Comparison of ENCODE assay signal across 12 cellular contexts in genomic region chr15:74642328-74642723, GRCh38. TPM values are rescaled to one million over a fixed set of nuclear protein-coding genes. Genes with fewer than 3 reads are reported as not detected.
A peak's percentile ranks its signal among the peaks of the same experiment; 100 is the strongest.
DNase-seq lines count a peak whose midpoint lies in the region; ATAC-seq and TF ChIP-seq lines count a peak whose summit lies in the region.
"Had no signal": no experiment of that assay in that cellular context is flagged by ENCODE, and none has a peak within 500 bp of the region (broad histone marks: within the 10 kb centered on the region; RNA-seq: fewer than 3 reads in every experiment).

No MANE protein-coding gene starts in this region.

- no peaks in the 10 kb centered on the region for H3K36me3 ChIP-seq in cardiac muscle cell
- H3K36me3 ChIP-seq in lower lobe of right lung: peaks cover 36% of the 10 kb centered on the region
- H3K36me3 ChIP-seq in vagina: peaks cover 0 to 10% of the 10 kb centered on the region in 2 donors

- H3K4me1 ChIP-seq in cardiac muscle cell (ENCODE audit: low read depth) (peaks cover 47% of the 10 kb centered on the region), lower lobe of right lung (peaks cover 32% of the 10 kb centered on the region), vagina (peaks cover 22% of the 10 kb centered on the region)

- POLR2A ChIA-PET in WTC11 (lab: Charles Lee): interaction anchor here (3.1 kb wide), 1 partner anchor 118 kb away, joined by 8 read pairs; no protein-coding TSS in a partner anchor

- H3K27me3 ChIP-seq in cardiac muscle cell: no peaks in the 10 kb centered on the region
- no peaks in the 10 kb centered on the region for H3K27me3 ChIP-seq in lower lobe of right lung (ENCODE audit: low read depth)
- no peaks in the 10 kb centered on the region for H3K27me3 ChIP-seq in vagina

- TF ChIP-seq POLR2A in vagina (IDR thresholded peaks at IDR 0.05): no peak

- no peaks in the 10 kb centered on the region for H3K27me3 Mint-ChIP-seq in WTC11 (ENCODE audit: low read depth)

- CTCF ChIA-PET in WTC11 (lab: Charles Lee): interaction anchor here (0.9 to 14.6 kb wide), 5 partner anchors 11 to 198 kb away, joined by 3 to 409 read pairs (median 4); no protein-coding TSS in a partner anchor

- no peak overlapping the region for H3K4me3 Mint-ChIP-seq in WTC11

- peaks cover 13% of the 10 kb centered on the region for H3K36me3 Mint-ChIP-seq in WTC11

- ATAC-seq in left cardiac atrium: no peak
- no peak; the same call in 1 of the 2 replicates for ATAC-seq in WTC11
- peak; percentile 78 to 85 for ATAC-seq in lower lobe of right lung
- ATAC-seq in GM19463 (IDR thresholded peaks at IDR 0.05; ENCODE audit: unreplicated experiment): no peak

- H3K4me3 ChIP-seq in cardiac muscle cell (no peak overlapping the region), lower lobe of right lung (no peak overlapping the region), vagina (no peak overlapping the region)

- no peaks in the 10 kb centered on the region for H3K9me3 Mint-ChIP-seq in WTC11

- peak overlapping the region; percentile 89 for H3K27ac ChIP-seq in cardiac muscle cell
- H3K27ac ChIP-seq in lower lobe of right lung: peak overlapping the region; percentile 76
- H3K27ac ChIP-seq in vagina: peak overlapping the region; percentile 27

- H3K9me3 ChIP-seq in cardiac muscle cell (ENCODE audit: low read depth) (no peaks in the 10 kb centered on the region), lower lobe of right lung (no peaks in the 10 kb centered on the region), vagina (no peaks in the 10 kb centered on the region)

- H3K4me1 Mint-ChIP-seq in WTC11: peaks cover 23% of the 10 kb centered on the region

- intact Hi-C loops in left cardiac atrium (cut with DNase I): no loop called here
- intact Hi-C loops in lower lobe of right lung (cut with DNase I): no loop called here
- intact Hi-C loops in vagina (cut with DNase I): no loop called here

- peak overlapping the region; percentile 96 for H3K27ac Mint-ChIP-seq in WTC11

- TF ChIP-seq CTCF in cardiac muscle cell (IDR thresholded peaks at IDR 0.05; ENCODE audit: low read depth, low read length) (no peak), WTC11 (IDR thresholded peaks at IDR 0.05) (no peak), lower lobe of right lung (IDR thresholded peaks at IDR 0.05) (no peak), vagina (IDR thresholded peaks at IDR 0.05) (no peak)

- DNase-seq in cardiac muscle cell (ENCODE audit: low read depth in 1 of 2, low spot score in 1 of 2): peak in 1 of 2 donors; percentile 41
- no peak for DNase-seq in left cardiac atrium
- DNase-seq in WTC11 (ENCODE audit: low spot score): no peak
- no peak for DNase-seq in lower lobe of right lung
- DNase-seq in vagina (ENCODE audit: extremely low spot score in 2 of 2): peak in 1 of 2 donors; percentile 69
- no peak for DNase-seq in HK-2 (ENCODE audit: unreplicated experiment)
- no peak for DNase-seq in cerebellar cortex (ENCODE audit: low spot score)
- DNase-seq: activated CD8-positive, alpha-beta memory T cell treated with anti-CD3 and anti-CD28 coated beads, Interleukin-2, amount 50 U/mL, for 4 hours; cerebellar nuclear complex; hippocampal formation; MV-4-11 had no signal

TF ChIP-seq in WTC11, 78 proteins besides CTCF, POLR2A, EP300 and RAD21 (continues in another document):
- no peak for TF ChIP-seq CBFB (CRISPR knock-in tag; IDR thresholded peaks at IDR 0.05; ENCODE audit: low read depth)
- TF ChIP-seq, protein P1, sequence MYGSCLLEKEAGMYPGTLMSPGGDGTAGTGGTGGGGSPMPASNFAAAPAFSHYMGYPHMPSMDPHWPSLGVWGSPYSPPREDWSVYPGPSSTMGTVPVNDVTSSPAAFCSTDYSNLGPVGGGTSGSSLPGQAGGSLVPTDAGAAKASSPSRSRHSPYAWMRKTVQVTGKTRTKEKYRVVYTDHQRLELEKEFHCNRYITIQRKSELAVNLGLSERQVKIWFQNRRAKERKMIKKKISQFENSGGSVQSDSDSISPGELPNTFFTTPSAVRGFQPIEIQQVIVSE (CRISPR knock-in tag; IDR thresholded peaks at IDR 0.05; ENCODE audit: borderline replicate concordance): no peak
- no peak for TF ChIP-seq SMAD4 (CRISPR knock-in tag; IDR thresholded peaks at IDR 0.05)
- TF ChIP-seq ZMAT4 (CRISPR knock-in tag; IDR thresholded peaks at IDR 0.05): no peak
- TF ChIP-seq NR2C2 (CRISPR knock-in tag; IDR thresholded peaks at IDR 0.05): no peak
- no peak for TF ChIP-seq FOXP1 (CRISPR knock-in tag; IDR thresholded peaks at IDR 0.05; ENCODE audit: borderline replicate concordance)
- TF ChIP-seq, protein P2, sequence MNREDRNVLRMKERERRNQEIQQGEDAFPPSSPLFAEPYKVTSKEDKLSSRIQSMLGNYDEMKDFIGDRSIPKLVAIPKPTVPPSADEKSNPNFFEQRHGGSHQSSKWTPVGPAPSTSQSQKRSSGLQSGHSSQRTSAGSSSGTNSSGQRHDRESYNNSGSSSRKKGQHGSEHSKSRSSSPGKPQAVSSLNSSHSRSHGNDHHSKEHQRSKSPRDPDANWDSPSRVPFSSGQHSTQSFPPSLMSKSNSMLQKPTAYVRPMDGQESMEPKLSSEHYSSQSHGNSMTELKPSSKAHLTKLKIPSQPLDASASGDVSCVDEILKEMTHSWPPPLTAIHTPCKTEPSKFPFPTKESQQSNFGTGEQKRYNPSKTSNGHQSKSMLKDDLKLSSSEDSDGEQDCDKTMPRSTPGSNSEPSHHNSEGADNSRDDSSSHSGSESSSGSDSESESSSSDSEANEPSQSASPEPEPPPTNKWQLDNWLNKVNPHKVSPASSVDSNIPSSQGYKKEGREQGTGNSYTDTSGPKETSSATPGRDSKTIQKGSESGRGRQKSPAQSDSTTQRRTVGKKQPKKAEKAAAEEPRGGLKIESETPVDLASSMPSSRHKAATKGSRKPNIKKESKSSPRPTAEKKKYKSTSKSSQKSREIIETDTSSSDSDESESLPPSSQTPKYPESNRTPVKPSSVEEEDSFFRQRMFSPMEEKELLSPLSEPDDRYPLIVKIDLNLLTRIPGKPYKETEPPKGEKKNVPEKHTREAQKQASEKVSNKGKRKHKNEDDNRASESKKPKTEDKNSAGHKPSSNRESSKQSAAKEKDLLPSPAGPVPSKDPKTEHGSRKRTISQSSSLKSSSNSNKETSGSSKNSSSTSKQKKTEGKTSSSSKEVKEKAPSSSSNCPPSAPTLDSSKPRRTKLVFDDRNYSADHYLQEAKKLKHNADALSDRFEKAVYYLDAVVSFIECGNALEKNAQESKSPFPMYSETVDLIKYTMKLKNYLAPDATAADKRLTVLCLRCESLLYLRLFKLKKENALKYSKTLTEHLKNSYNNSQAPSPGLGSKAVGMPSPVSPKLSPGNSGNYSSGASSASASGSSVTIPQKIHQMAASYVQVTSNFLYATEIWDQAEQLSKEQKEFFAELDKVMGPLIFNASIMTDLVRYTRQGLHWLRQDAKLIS (CRISPR knock-in tag; IDR thresholded peaks at IDR 0.05; ENCODE audit: borderline replicate concordance): no peak
- TF ChIP-seq, protein P3, sequence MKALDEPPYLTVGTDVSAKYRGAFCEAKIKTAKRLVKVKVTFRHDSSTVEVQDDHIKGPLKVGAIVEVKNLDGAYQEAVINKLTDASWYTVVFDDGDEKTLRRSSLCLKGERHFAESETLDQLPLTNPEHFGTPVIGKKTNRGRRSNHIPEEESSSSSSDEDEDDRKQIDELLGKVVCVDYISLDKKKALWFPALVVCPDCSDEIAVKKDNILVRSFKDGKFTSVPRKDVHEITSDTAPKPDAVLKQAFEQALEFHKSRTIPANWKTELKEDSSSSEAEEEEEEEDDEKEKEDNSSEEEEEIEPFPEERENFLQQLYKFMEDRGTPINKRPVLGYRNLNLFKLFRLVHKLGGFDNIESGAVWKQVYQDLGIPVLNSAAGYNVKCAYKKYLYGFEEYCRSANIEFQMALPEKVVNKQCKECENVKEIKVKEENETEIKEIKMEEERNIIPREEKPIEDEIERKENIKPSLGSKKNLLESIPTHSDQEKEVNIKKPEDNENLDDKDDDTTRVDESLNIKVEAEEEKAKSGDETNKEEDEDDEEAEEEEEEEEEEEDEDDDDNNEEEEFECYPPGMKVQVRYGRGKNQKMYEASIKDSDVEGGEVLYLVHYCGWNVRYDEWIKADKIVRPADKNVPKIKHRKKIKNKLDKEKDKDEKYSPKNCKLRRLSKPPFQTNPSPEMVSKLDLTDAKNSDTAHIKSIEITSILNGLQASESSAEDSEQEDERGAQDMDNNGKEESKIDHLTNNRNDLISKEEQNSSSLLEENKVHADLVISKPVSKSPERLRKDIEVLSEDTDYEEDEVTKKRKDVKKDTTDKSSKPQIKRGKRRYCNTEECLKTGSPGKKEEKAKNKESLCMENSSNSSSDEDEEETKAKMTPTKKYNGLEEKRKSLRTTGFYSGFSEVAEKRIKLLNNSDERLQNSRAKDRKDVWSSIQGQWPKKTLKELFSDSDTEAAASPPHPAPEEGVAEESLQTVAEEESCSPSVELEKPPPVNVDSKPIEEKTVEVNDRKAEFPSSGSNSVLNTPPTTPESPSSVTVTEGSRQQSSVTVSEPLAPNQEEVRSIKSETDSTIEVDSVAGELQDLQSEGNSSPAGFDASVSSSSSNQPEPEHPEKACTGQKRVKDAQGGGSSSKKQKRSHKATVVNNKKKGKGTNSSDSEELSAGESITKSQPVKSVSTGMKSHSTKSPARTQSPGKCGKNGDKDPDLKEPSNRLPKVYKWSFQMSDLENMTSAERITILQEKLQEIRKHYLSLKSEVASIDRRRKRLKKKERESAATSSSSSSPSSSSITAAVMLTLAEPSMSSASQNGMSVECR (CRISPR knock-in tag; IDR thresholded peaks at IDR 0.05; ENCODE audit: borderline replicate concordance): no peak
- no peak for TF ChIP-seq IRF1 (CRISPR knock-in tag; IDR thresholded peaks at IDR 0.05)
- TF ChIP-seq GTF2I (CRISPR knock-in tag; conservative IDR thresholded peaks at IDR 0.05): no peak

RNA-seq across cellular contexts. Expression of gene CLK3, which starts 26.7 kb away (rescaled TPM):
- 193 and 319 TPM in 2 replicates for total RNA-seq in cardiac muscle cell
- 100 and 125 TPM in 2 replicates for polyA plus RNA-seq in cardiac muscle cell
- total RNA-seq in left cardiac atrium: 10 to 100 TPM; 44.2 to 44.3 TPM
- total RNA-seq in WTC11 (2021): 45.2 to 48.1 TPM (median 46.3 TPM) in 3 replicates
- 75.5 TPM for total RNA-seq in lower lobe of right lung
- 89.1 TPM for total RNA-seq in vagina

RNA-seq across cellular contexts. Expression of gene EDC3, which starts 53.5 kb away (rescaled TPM):
- total RNA-seq in cardiac muscle cell (16.1 and 17.6 TPM in 2 replicates), left cardiac atrium (10 to 100 TPM; 19.7 to 19.8 TPM), WTC11 (2021) (45.6 to 54.7 TPM (median 50.6 TPM) in 3 replicates), lower lobe of right lung (30.5 TPM), vagina (23.8 TPM)
- polyA plus RNA-seq in cardiac muscle cell: 25.2 and 41.5 TPM in 2 replicates

Comparison
In these comparisons a context has a peak if more than half of its experiments do, and no peak if none do; other contexts are left out.
1. H3K27ac ChIP-seq: peak in every context shown above with its lines; median percentile 89 in cardiac muscle cell; 76 in lower lobe of right lung; 27 in vagina.
2. ATAC-seq: peak in lower lobe of right lung (2 of 2); none in left cardiac atrium (0 of 2), WTC11 (single experiment) and GM19463 (single experiment).